Comparison of ENCODE assay signal across 1 cellular context in the genomic region with DNA sequence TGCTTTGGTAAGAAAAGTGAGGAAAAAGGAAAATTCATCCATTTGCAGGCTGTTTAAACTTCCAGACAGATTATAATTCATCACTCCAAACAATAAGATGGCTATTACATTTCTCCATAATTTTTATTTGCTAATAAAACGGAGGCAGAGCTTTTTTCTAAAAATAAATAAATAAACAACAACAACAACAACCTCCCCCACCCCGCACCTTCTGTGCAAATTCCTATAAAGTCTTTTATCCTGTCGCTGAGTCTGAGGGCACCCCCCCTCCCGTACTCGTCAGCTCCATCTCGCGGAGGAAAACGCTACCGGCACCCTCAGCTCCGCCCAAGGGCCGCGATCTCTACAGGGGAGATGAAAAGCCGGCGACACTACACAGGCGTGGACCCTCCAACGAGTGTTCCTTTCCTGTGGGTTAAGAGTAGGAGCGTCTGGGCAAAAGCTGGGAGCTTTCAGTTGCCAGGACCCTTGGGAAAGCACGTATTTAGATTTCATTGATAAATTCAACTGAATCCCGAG.
TF ChIP-seq lines count a peak whose summit lies in the region.

No MANE protein-coding gene starts in this region.

TF ChIP-seq in HepG2, 621 proteins besides CTCF, POLR2A, EP300 and RAD21 (continued from another document and continues in another):
- TF ChIP-seq, protein P1, sequence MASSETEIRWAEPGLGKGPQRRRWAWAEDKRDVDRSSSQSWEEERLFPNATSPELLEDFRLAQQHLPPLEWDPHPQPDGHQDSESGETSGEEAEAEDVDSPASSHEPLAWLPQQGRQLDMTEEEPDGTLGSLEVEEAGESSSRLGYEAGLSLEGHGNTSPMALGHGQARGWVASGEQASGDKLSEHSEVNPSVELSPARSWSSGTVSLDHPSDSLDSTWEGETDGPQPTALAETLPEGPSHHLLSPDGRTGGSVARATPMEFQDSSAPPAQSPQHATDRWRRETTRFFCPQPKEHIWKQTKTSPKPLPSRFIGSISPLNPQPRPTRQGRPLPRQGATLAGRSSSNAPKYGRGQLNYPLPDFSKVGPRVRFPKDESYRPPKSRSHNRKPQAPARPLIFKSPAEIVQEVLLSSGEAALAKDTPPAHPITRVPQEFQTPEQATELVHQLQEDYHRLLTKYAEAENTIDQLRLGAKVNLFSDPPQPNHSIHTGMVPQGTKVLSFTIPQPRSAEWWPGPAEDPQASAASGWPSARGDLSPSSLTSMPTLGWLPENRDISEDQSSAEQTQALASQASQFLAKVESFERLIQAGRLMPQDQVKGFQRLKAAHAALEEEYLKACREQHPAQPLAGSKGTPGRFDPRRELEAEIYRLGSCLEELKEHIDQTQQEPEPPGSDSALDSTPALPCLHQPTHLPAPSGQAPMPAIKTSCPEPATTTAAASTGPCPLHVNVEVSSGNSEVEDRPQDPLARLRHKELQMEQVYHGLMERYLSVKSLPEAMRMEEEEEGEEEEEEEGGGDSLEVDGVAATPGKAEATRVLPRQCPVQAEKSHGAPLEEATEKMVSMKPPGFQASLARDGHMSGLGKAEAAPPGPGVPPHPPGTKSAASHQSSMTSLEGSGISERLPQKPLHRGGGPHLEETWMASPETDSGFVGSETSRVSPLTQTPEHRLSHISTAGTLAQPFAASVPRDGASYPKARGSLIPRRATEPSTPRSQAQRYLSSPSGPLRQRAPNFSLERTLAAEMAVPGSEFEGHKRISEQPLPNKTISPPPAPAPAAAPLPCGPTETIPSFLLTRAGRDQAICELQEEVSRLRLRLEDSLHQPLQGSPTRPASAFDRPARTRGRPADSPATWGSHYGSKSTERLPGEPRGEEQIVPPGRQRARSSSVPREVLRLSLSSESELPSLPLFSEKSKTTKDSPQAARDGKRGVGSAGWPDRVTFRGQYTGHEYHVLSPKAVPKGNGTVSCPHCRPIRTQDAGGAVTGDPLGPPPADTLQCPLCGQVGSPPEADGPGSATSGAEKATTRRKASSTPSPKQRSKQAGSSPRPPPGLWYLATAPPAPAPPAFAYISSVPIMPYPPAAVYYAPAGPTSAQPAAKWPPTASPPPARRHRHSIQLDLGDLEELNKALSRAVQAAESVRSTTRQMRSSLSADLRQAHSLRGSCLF (CRISPR knock-in tag; IDR thresholded peaks at IDR 0.05; ENCODE audit: borderline replicate concordance) = no peak
- TF ChIP-seq STAG1 (CRISPR knock-in tag; IDR thresholded peaks at IDR 0.05) (peak; percentile 57), SMYD3 (CRISPR knock-in tag; IDR thresholded peaks at IDR 0.05) (no peak), NCOA2 (CRISPR knock-in tag; IDR thresholded peaks at IDR 0.05) (no peak), ZSCAN25 (CRISPR knock-in tag; IDR thresholded peaks at IDR 0.05) (no peak), PHB2 (IDR thresholded peaks at IDR 0.05; ENCODE audit: partially characterized antibody) (no peak), ZNF138 (CRISPR knock-in tag; IDR thresholded peaks at IDR 0.05; ENCODE audit: low read depth) (no peak), ASH2L (IDR thresholded peaks at IDR 0.05; ENCODE audit: insufficient read length, low read depth, low read length) (peak; percentile 90), DPF2 (CRISPR knock-in tag; IDR thresholded peaks at IDR 0.05; ENCODE audit: borderline replicate concordance, low read depth) (no peak), AGO2 (optimal IDR thresholded peaks at IDR 0.05; ENCODE audit: low read depth, low read length) (no peak), KAT2B (IDR thresholded peaks at IDR 0.05; ENCODE audit: borderline replicate concordance, low read depth, low read length) (no peak), REPIN1 (CRISPR knock-in tag; IDR thresholded peaks at IDR 0.05; ENCODE audit: borderline replicate concordance, low read depth) (no peak), ZNF83 (CRISPR knock-in tag; IDR thresholded peaks at IDR 0.05; ENCODE audit: borderline replicate concordance) (no peak), JARID2 (CRISPR knock-in tag; IDR thresholded peaks at IDR 0.05; ENCODE audit: insufficient replicate concordance) (no peak), HMG20A (CRISPR knock-in tag; IDR thresholded peaks at IDR 0.05; ENCODE audit: borderline replicate concordance) (no peak), ZNF160 (CRISPR knock-in tag; IDR thresholded peaks at IDR 0.05) (no peak), TRIM24 (CRISPR knock-in tag; IDR thresholded peaks at IDR 0.05) (no peak), RNF2 (conservative IDR thresholded peaks at IDR 0.05; ENCODE audit: low read depth) (no peak), HOXA3 (CRISPR knock-in tag; IDR thresholded peaks at IDR 0.05) (no peak), SRSF4 (IDR thresholded peaks at IDR 0.05; ENCODE audit: low read depth, low read length, poor library complexity, severe bottlenecking) (no peak), ZNF34 (CRISPR knock-in tag; IDR thresholded peaks at IDR 0.05; ENCODE audit: borderline replicate concordance) (no peak), ZFP1 (CRISPR knock-in tag; IDR thresholded peaks at IDR 0.05) (no peak), ZKSCAN8 (CRISPR knock-in tag; IDR thresholded peaks at IDR 0.05; ENCODE audit: borderline replicate concordance) (no peak), YEATS4 (CRISPR knock-in tag; IDR thresholded peaks at IDR 0.05; ENCODE audit: borderline replicate concordance) (no peak), NFIB (CRISPR knock-in tag; IDR thresholded peaks at IDR 0.05; ENCODE audit: borderline replicate concordance) (no peak), ZNF446 (CRISPR knock-in tag; IDR thresholded peaks at IDR 0.05) (no peak), FIP1L1 (IDR thresholded peaks at IDR 0.05; ENCODE audit: borderline replicate concordance, insufficient read depth, low read depth, low read length) (no peak), ZFP36L1 (CRISPR knock-in tag; IDR thresholded peaks at IDR 0.05) (no peak), SRF (IDR thresholded peaks at IDR 0.05; ENCODE audit: low read depth, low read length) (no peak), ZNF737 (CRISPR knock-in tag; IDR thresholded peaks at IDR 0.05; ENCODE audit: borderline replicate concordance) (no peak)
- TF ChIP-seq, protein P2, sequence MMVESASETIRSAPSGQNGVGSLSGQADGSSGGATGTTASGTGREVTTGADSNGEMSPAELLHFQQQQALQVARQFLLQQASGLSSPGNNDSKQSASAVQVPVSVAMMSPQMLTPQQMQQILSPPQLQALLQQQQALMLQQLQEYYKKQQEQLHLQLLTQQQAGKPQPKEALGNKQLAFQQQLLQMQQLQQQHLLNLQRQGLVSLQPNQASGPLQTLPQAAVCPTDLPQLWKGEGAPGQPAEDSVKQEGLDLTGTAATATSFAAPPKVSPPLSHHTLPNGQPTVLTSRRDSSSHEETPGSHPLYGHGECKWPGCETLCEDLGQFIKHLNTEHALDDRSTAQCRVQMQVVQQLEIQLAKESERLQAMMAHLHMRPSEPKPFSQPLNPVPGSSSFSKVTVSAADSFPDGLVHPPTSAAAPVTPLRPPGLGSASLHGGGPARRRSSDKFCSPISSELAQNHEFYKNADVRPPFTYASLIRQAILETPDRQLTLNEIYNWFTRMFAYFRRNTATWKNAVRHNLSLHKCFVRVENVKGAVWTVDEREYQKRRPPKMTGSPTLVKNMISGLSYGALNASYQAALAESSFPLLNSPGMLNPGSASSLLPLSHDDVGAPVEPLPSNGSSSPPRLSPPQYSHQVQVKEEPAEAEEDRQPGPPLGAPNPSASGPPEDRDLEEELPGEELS (CRISPR knock-in tag; IDR thresholded peaks at IDR 0.05) = peak; percentile 65
- TF ChIP-seq, protein P3, sequence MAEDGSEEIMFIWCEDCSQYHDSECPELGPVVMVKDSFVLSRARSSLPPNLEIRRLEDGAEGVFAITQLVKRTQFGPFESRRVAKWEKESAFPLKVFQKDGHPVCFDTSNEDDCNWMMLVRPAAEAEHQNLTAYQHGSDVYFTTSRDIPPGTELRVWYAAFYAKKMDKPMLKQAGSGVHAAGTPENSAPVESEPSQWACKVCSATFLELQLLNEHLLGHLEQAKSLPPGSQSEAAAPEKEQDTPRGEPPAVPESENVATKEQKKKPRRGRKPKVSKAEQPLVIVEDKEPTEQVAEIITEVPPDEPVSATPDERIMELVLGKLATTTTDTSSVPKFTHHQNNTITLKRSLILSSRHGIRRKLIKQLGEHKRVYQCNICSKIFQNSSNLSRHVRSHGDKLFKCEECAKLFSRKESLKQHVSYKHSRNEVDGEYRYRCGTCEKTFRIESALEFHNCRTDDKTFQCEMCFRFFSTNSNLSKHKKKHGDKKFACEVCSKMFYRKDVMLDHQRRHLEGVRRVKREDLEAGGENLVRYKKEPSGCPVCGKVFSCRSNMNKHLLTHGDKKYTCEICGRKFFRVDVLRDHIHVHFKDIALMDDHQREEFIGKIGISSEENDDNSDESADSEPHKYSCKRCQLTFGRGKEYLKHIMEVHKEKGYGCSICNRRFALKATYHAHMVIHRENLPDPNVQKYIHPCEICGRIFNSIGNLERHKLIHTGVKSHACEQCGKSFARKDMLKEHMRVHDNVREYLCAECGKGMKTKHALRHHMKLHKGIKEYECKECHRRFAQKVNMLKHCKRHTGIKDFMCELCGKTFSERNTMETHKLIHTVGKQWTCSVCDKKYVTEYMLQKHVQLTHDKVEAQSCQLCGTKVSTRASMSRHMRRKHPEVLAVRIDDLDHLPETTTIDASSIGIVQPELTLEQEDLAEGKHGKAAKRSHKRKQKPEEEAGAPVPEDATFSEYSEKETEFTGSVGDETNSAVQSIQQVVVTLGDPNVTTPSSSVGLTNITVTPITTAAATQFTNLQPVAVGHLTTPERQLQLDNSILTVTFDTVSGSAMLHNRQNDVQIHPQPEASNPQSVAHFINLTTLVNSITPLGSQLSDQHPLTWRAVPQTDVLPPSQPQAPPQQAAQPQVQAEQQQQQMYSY (CRISPR knock-in tag; IDR thresholded peaks at IDR 0.05) = no peak
- TF ChIP-seq, protein P4, sequence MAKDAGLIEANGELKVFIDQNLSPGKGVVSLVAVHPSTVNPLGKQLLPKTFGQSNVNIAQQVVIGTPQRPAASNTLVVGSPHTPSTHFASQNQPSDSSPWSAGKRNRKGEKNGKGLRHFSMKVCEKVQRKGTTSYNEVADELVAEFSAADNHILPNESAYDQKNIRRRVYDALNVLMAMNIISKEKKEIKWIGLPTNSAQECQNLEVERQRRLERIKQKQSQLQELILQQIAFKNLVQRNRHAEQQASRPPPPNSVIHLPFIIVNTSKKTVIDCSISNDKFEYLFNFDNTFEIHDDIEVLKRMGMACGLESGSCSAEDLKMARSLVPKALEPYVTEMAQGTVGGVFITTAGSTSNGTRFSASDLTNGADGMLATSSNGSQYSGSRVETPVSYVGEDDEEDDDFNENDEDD (CRISPR knock-in tag; IDR thresholded peaks at IDR 0.05; ENCODE audit: borderline replicate concordance) = no peak
- TF ChIP-seq, protein P5, sequence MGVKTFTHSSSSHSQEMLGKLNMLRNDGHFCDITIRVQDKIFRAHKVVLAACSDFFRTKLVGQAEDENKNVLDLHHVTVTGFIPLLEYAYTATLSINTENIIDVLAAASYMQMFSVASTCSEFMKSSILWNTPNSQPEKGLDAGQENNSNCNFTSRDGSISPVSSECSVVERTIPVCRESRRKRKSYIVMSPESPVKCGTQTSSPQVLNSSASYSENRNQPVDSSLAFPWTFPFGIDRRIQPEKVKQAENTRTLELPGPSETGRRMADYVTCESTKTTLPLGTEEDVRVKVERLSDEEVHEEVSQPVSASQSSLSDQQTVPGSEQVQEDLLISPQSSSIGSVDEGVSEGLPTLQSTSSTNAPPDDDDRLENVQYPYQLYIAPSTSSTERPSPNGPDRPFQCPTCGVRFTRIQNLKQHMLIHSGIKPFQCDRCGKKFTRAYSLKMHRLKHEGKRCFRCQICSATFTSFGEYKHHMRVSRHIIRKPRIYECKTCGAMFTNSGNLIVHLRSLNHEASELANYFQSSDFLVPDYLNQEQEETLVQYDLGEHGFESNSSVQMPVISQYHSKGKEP (CRISPR knock-in tag; IDR thresholded peaks at IDR 0.05) = no peak
- TF ChIP-seq, protein P6, sequence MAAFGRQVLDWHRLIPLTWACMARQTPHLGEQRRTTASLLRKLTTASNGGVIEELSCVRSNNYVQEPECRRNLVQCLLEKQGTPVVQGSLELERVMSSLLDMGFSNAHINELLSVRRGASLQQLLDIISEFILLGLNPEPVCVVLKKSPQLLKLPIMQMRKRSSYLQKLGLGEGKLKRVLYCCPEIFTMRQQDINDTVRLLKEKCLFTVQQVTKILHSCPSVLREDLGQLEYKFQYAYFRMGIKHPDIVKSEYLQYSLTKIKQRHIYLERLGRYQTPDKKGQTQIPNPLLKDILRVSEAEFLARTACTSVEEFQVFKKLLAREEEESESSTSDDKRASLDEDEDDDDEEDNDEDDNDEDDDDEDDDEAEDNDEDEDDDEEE (CRISPR knock-in tag; IDR thresholded peaks at IDR 0.05) = no peak
- TF ChIP-seq, protein P7, sequence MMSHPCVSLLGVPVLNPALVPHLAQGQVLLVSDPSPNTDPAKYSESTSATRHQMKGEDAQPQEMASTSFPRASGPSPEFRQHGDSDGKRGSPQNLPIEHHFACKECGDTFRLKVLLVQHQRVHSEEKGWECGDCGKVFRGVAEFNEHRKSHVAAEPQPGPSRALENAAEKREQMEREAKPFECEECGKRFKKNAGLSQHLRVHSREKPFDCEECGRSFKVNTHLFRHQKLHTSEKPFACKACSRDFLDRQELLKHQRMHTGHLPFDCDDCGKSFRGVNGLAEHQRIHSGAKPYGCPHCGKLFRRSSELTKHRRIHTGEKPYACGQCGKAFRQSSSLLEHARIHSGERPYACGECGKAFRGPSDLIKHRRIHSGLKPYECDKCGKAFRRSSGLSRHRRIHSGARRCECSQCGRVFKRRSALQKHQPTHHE (CRISPR knock-in tag; IDR thresholded peaks at IDR 0.05; ENCODE audit: borderline replicate concordance) = no peak
- TF ChIP-seq, protein P8, sequence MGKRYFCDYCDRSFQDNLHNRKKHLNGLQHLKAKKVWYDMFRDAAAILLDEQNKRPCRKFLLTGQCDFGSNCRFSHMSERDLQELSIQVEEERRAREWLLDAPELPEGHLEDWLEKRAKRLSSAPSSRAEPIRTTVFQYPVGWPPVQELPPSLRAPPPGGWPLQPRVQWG (CRISPR knock-in tag; IDR thresholded peaks at IDR 0.05; ENCODE audit: borderline replicate concordance, low read depth) = no peak
- TF ChIP-seq, protein P9, sequence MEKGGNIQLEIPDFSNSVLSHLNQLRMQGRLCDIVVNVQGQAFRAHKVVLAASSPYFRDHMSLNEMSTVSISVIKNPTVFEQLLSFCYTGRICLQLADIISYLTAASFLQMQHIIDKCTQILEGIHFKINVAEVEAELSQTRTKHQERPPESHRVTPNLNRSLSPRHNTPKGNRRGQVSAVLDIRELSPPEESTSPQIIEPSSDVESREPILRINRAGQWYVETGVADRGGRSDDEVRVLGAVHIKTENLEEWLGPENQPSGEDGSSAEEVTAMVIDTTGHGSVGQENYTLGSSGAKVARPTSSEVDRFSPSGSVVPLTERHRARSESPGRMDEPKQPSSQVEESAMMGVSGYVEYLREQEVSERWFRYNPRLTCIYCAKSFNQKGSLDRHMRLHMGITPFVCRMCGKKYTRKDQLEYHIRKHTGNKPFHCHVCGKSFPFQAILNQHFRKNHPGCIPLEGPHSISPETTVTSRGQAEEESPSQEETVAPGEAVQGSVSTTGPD (CRISPR knock-in tag; IDR thresholded peaks at IDR 0.05) = no peak
- TF ChIP-seq, protein P10, sequence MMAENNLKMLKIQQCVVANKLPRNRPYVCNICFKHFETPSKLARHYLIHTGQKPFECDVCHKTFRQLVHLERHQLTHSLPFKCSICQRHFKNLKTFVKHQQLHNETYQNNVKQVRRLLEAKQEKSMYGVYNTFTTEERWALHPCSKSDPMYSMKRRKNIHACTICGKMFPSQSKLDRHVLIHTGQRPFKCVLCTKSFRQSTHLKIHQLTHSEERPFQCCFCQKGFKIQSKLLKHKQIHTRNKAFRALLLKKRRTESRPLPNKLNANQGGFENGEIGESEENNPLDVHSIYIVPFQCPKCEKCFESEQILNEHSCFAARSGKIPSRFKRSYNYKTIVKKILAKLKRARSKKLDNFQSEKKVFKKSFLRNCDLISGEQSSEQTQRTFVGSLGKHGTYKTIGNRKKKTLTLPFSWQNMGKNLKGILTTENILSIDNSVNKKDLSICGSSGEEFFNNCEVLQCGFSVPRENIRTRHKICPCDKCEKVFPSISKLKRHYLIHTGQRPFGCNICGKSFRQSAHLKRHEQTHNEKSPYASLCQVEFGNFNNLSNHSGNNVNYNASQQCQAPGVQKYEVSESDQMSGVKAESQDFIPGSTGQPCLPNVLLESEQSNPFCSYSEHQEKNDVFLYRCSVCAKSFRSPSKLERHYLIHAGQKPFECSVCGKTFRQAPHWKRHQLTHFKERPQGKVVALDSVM (CRISPR knock-in tag; IDR thresholded peaks at IDR 0.05) = no peak
